Comparison of ENCODE assay signal across 10 cellular contexts in genomic region chr4:53119685-53120084, GRCh38.
DNase-seq lines count a peak whose midpoint lies in the region; TF ChIP-seq lines count a peak whose summit lies in the region.
"Had no signal": no experiment of that assay in that cellular context is flagged by ENCODE, and none has a peak within 500 bp of the region (broad histone marks: within the 10 kb centered on the region; RNA-seq: fewer than 3 reads in every experiment).

No MANE protein-coding gene starts in this region.

- H3K4me2 ChIP-seq in Karpas-422 (ENCODE audit: low read depth, low read length, poor library complexity, severe bottlenecking) (no peak overlapping the region), MM.1S (ENCODE audit: low read depth, low read length) (no peak overlapping the region)

- H3K4me1 Mint-ChIP-seq in brain = peaks cover 25% of the 10 kb centered on the region
- H3K4me1 Mint-ChIP-seq in activated CD4-positive, alpha-beta T cell treated with anti-CD3 and anti-CD28 coated beads, Interleukin-2, amount 10 ng/mL, durations not matched to agents 7 days and 5 days = no peaks in the 10 kb centered on the region

- H3K27me3 ChIP-seq in Karpas-422 (ENCODE audit: low read length) = no peaks in the 10 kb centered on the region
- H3K27me3 ChIP-seq in MM.1S (replicated peaks; ENCODE audit: insufficient read depth, low read length) = no peaks in the 10 kb centered on the region

- DNase-seq in HCEC 1CT (peak; percentile 47), hepatic stellate cell (ENCODE audit: low spot score) (peak; percentile 41), retinal pigment epithelial cell (ENCODE audit: low read depth) (peak; percentile 37), Karpas-422 (no peak), MM.1S (no peak), NCI-H446 treated with DMSO at 0.1 percent for 48 hours (lab: John Stamatoyannopoulos, UW) (no peak)
- no peak for DNase-seq in activated CD4-positive, alpha-beta T cell treated with anti-CD3 and anti-CD28 coated beads, Interleukin-2, amount 10 ng/mL, durations not matched to agents 7 days and 5 days
- DNase-seq: activated CD4-positive, alpha-beta T cell treated with anti-CD3 and anti-CD28 coated beads, Interleukin-2, amount 50 U/mL, for 4 hours; central memory CD4-positive, alpha-beta T cell had no signal

- POLR2A ChIA-PET in activated CD4-positive, alpha-beta T cell treated with anti-CD3 and anti-CD28 coated beads, Interleukin-2, amount 10 ng/mL, durations not matched to agents 7 days and 5 days (lab: Charles Lee) = no interaction called here

- H3K9ac ChIP-seq in Karpas-422 (ENCODE audit: low read length) = no peak overlapping the region
- H3K9ac ChIP-seq in MM.1S (ENCODE audit: low read length) = no peak overlapping the region

- H3K9me3 ChIP-seq in Karpas-422 (ENCODE audit: low read length) (no peaks in the 10 kb centered on the region), MM.1S (replicated peaks; ENCODE audit: insufficient read depth, low read length) (no peaks in the 10 kb centered on the region)

- H3K4me3 Mint-ChIP-seq in brain = no peak overlapping the region
- no peak overlapping the region for H3K4me3 Mint-ChIP-seq in activated CD4-positive, alpha-beta T cell treated with anti-CD3 and anti-CD28 coated beads, Interleukin-2, amount 10 ng/mL, durations not matched to agents 7 days and 5 days

- H3K4me1 ChIP-seq in Karpas-422 (ENCODE audit: low read length) (no peaks in the 10 kb centered on the region), MM.1S (ENCODE audit: low read length) (no peaks in the 10 kb centered on the region)

- no peak overlapping the region for H3K27ac ChIP-seq in Karpas-422 (ENCODE audit: low read length)
- no peak overlapping the region for H3K27ac ChIP-seq in MM.1S (ENCODE audit: low read length)

- H3F3A ChIP-seq in MM.1S (ENCODE audit: insufficient read depth, low read length) = no peaks in the 10 kb centered on the region

- H3K36me3 ChIP-seq in Karpas-422 (ENCODE audit: insufficient read depth, low read length) (no peaks in the 10 kb centered on the region), MM.1S (replicated peaks; ENCODE audit: insufficient read depth, low read length) (no peaks in the 10 kb centered on the region)

- H3K79me2 ChIP-seq in Karpas-422 (ENCODE audit: low read length) (no peaks in the 10 kb centered on the region), MM.1S (ENCODE audit: low read length) (no peaks in the 10 kb centered on the region)

- TF ChIP-seq CTCF in brain (conservative IDR thresholded peaks at IDR 0.05) (no peak), retinal pigment epithelial cell (conservative IDR thresholded peaks at IDR 0.05; ENCODE audit: low read depth, low read length) (no peak), MM.1S (IDR thresholded peaks at IDR 0.05; ENCODE audit: low read length) (no peak)

- no peak overlapping the region for H2AFZ ChIP-seq in Karpas-422 (ENCODE audit: low read length)
- no peak overlapping the region for H2AFZ ChIP-seq in MM.1S (ENCODE audit: low read length)

- CTCF ChIA-PET in activated CD4-positive, alpha-beta T cell treated with anti-CD3 and anti-CD28 coated beads, Interleukin-2, amount 10 ng/mL, durations not matched to agents 7 days and 5 days (lab: Charles Lee) = interaction anchor here (0.6 to 0.7 kb wide), 2 partner anchors 624 to 884 kb away, joined by 3 to 4 read pairs; no protein-coding TSS in a partner anchor

- H3K9me3 Mint-ChIP-seq in brain = peaks cover 0 to 10% (median 4%) of the 10 kb centered on the region in 5 experiments
- H3K9me3 Mint-ChIP-seq in activated CD4-positive, alpha-beta T cell treated with anti-CD3 and anti-CD28 coated beads, Interleukin-2, amount 10 ng/mL, durations not matched to agents 7 days and 5 days = peaks cover 9% of the 10 kb centered on the region

- H3K9me2 ChIP-seq in Karpas-422 (replicated peaks; ENCODE audit: insufficient read depth, low read length) (no peaks in the 10 kb centered on the region), MM.1S (replicated peaks; ENCODE audit: insufficient read depth, low read length) (no peaks in the 10 kb centered on the region)

- no peaks in the 10 kb centered on the region for H3K27me3 Mint-ChIP-seq in brain
- H3K27me3 Mint-ChIP-seq in activated CD4-positive, alpha-beta T cell treated with anti-CD3 and anti-CD28 coated beads, Interleukin-2, amount 10 ng/mL, durations not matched to agents 7 days and 5 days = no peaks in the 10 kb centered on the region

- H3K4me3 ChIP-seq in retinal pigment epithelial cell (ENCODE audit: low read length) = no peak overlapping the region
- no peak overlapping the region for H3K4me3 ChIP-seq in Karpas-422 (ENCODE audit: low read length)
- H3K4me3 ChIP-seq in MM.1S (ENCODE audit: low read length) = no peak overlapping the region

- H4K20me1 ChIP-seq in Karpas-422 (ENCODE audit: insufficient read depth, low read depth, low read length) (no peaks in the 10 kb centered on the region), MM.1S (ENCODE audit: insufficient read depth, low read length) (no peaks in the 10 kb centered on the region)

- H3K36me3 Mint-ChIP-seq in brain = peaks cover 4% of the 10 kb centered on the region
- peaks cover 4% of the 10 kb centered on the region for H3K36me3 Mint-ChIP-seq in activated CD4-positive, alpha-beta T cell treated with anti-CD3 and anti-CD28 coated beads, Interleukin-2, amount 10 ng/mL, durations not matched to agents 7 days and 5 days (ENCODE audit: low read depth)

- H3K27ac Mint-ChIP-seq in brain = peak overlapping the region in 3 of 5 experiments; percentile 24 to 70 (median 63)
- H3K27ac Mint-ChIP-seq in activated CD4-positive, alpha-beta T cell treated with anti-CD3 and anti-CD28 coated beads, Interleukin-2, amount 10 ng/mL, durations not matched to agents 7 days and 5 days = no peak overlapping the region

Comparison
In these comparisons a context has a peak if more than half of its experiments do, and no peak if none do; other contexts are left out.
1. DNase-seq: peak in HCEC 1CT (single experiment), hepatic stellate cell (single experiment) and retinal pigment epithelial cell (single experiment); none in Karpas-422 (single experiment), MM.1S (single experiment), NCI-H446 treated with DMSO at 0.1 percent for 48 hours (single experiment) and activated CD4-positive, alpha-beta T cell treated with anti-CD3 and anti-CD28 coated beads, Interleukin-2, amount 10 ng/mL, durations not matched to agents 7 days and 5 days (single experiment).